Comparison of ENCODE assay signal across 2 cellular contexts in the genomic region with DNA sequence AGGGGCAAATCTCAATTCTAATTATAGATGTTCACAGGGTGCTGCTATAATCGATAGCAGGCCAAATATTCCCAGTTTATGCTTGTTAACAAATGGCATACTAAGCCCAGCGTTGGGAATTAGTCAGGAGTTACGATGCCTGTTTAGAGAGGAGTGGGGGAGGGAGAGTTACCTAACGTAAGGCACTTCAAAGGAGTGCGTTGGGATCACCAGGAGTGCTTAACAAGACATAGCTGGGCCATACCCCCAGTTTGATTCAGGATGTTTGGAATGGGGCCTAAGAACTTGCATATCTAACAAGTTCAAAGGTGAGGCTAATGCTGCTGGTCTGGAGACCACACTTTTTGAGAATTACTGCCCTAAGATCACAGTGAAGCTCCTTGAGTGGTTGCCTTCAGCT.
A peak's percentile ranks its signal among the peaks of the same experiment; 100 is the strongest.
TF ChIP-seq lines count a peak whose summit lies in the region.

No MANE protein-coding gene starts in this region.

TF ChIP-seq in GM23338, 12 proteins besides CTCF, POLR2A, EP300 and RAD21:
- TF ChIP-seq, protein P1, sequence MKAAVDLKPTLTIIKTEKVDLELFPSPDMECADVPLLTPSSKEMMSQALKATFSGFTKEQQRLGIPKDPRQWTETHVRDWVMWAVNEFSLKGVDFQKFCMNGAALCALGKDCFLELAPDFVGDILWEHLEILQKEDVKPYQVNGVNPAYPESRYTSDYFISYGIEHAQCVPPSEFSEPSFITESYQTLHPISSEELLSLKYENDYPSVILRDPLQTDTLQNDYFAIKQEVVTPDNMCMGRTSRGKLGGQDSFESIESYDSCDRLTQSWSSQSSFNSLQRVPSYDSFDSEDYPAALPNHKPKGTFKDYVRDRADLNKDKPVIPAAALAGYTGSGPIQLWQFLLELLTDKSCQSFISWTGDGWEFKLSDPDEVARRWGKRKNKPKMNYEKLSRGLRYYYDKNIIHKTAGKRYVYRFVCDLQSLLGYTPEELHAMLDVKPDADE (IDR thresholded peaks at IDR 0.05): no peak
- 0 out of 2 replicates have a peak, but pooled peaks have one; percentile 19 for TF ChIP-seq POLR2AphosphoS5 (IDR thresholded peaks at IDR 0.05; ENCODE audit: low read depth)
- TF ChIP-seq JUNB (IDR thresholded peaks at IDR 0.05; ENCODE audit: unreplicated experiment): no peak
- TF ChIP-seq, protein P2, sequence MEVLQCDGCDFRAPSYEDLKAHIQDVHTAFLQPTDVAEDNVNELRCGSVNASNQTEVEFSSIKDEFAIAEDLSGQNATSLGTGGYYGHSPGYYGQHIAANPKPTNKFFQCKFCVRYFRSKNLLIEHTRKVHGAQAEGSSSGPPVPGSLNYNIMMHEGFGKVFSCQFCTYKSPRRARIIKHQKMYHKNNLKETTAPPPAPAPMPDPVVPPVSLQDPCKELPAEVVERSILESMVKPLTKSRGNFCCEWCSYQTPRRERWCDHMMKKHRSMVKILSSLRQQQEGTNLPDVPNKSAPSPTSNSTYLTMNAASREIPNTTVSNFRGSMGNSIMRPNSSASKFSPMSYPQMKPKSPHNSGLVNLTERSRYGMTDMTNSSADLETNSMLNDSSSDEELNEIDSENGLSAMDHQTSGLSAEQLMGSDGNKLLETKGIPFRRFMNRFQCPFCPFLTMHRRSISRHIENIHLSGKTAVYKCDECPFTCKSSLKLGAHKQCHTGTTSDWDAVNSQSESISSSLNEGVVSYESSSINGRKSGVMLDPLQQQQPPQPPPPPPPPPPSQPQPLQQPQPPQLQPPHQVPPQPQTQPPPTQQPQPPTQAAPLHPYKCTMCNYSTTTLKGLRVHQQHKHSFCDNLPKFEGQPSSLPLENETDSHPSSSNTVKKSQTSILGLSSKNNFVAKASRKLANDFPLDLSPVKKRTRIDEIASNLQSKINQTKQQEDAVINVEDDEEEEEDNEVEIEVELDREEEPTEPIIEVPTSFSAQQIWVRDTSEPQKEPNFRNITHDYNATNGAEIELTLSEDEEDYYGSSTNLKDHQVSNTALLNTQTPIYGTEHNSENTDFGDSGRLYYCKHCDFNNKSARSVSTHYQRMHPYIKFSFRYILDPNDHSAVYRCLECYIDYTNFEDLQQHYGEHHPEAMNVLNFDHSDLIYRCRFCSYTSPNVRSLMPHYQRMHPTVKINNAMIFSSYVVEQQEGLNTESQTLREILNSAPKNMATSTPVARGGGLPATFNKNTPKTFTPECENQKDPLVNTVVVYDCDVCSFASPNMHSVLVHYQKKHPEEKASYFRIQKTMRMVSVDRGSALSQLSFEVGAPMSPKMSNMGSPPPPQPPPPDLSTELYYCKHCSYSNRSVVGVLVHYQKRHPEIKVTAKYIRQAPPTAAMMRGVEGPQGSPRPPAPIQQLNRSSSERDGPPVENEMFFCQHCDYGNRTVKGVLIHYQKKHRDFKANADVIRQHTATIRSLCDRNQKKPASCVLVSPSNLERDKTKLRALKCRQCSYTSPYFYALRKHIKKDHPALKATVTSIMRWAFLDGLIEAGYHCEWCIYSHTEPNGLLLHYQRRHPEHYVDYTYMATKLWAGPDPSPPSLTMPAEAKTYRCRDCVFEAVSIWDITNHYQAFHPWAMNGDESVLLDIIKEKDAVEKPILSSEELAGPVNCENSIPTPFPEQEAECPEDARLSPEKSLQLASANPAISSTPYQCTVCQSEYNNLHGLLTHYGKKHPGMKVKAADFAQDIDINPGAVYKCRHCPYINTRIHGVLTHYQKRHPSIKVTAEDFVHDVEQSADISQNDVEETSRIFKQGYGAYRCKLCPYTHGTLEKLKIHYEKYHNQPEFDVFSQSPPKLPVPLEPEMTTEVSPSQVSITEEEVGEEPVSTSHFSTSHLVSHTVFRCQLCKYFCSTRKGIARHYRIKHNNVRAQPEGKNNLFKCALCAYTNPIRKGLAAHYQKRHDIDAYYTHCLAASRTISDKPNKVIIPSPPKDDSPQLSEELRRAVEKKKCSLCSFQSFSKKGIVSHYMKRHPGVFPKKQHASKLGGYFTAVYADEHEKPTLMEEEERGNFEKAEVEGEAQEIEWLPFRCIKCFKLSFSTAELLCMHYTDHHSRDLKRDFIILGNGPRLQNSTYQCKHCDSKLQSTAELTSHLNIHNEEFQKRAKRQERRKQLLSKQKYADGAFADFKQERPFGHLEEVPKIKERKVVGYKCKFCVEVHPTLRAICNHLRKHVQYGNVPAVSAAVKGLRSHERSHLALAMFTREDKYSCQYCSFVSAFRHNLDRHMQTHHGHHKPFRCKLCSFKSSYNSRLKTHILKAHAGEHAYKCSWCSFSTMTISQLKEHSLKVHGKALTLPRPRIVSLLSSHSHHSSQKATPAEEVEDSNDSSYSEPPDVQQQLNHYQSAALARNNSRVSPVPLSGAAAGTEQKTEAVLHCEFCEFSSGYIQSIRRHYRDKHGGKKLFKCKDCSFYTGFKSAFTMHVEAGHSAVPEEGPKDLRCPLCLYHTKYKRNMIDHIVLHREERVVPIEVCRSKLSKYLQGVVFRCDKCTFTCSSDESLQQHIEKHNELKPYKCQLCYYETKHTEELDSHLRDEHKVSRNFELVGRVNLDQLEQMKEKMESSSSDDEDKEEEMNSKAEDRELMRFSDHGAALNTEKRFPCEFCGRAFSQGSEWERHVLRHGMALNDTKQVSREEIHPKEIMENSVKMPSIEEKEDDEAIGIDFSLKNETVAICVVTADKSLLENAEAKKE (CRISPR knock-in tag; IDR thresholded peaks at IDR 0.05): no peak
- TF ChIP-seq ZNF114 (CRISPR knock-in tag; IDR thresholded peaks at IDR 0.05): no peak
- TF ChIP-seq, protein P3, sequence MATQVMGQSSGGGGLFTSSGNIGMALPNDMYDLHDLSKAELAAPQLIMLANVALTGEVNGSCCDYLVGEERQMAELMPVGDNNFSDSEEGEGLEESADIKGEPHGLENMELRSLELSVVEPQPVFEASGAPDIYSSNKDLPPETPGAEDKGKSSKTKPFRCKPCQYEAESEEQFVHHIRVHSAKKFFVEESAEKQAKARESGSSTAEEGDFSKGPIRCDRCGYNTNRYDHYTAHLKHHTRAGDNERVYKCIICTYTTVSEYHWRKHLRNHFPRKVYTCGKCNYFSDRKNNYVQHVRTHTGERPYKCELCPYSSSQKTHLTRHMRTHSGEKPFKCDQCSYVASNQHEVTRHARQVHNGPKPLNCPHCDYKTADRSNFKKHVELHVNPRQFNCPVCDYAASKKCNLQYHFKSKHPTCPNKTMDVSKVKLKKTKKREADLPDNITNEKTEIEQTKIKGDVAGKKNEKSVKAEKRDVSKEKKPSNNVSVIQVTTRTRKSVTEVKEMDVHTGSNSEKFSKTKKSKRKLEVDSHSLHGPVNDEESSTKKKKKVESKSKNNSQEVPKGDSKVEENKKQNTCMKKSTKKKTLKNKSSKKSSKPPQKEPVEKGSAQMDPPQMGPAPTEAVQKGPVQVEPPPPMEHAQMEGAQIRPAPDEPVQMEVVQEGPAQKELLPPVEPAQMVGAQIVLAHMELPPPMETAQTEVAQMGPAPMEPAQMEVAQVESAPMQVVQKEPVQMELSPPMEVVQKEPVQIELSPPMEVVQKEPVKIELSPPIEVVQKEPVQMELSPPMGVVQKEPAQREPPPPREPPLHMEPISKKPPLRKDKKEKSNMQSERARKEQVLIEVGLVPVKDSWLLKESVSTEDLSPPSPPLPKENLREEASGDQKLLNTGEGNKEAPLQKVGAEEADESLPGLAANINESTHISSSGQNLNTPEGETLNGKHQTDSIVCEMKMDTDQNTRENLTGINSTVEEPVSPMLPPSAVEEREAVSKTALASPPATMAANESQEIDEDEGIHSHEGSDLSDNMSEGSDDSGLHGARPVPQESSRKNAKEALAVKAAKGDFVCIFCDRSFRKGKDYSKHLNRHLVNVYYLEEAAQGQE (IDR thresholded peaks at IDR 0.05; ENCODE audit: unreplicated experiment): no peak

TF ChIP-seq in H1, 55 proteins besides CTCF, POLR2A, EP300 and RAD21:
- TF ChIP-seq KDM1A (IDR thresholded peaks at IDR 0.05; ENCODE audit: borderline replicate concordance, low read length): no peak
- TF ChIP-seq CHD2 (IDR thresholded peaks at IDR 0.05; ENCODE audit: low read length): no peak
- no peak for TF ChIP-seq SP1 (IDR thresholded peaks at IDR 0.05; ENCODE audit: low read depth, low read length)
- no peak for TF ChIP-seq FOSL1 (IDR thresholded peaks at IDR 0.05; ENCODE audit: insufficient read depth, low read depth, low read length)
- TF ChIP-seq, protein P4, sequence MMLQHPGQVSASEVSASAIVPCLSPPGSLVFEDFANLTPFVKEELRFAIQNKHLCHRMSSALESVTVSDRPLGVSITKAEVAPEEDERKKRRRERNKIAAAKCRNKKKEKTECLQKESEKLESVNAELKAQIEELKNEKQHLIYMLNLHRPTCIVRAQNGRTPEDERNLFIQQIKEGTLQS (IDR thresholded peaks at IDR 0.05; ENCODE audit: insufficient read depth, low read depth, low read length): no peak
- no peak for TF ChIP-seq RXRA (IDR thresholded peaks at IDR 0.05; ENCODE audit: insufficient read depth, low read depth, low read length)
